ENCODE assay signal across 17 cellular contexts in the genomic region with DNA sequence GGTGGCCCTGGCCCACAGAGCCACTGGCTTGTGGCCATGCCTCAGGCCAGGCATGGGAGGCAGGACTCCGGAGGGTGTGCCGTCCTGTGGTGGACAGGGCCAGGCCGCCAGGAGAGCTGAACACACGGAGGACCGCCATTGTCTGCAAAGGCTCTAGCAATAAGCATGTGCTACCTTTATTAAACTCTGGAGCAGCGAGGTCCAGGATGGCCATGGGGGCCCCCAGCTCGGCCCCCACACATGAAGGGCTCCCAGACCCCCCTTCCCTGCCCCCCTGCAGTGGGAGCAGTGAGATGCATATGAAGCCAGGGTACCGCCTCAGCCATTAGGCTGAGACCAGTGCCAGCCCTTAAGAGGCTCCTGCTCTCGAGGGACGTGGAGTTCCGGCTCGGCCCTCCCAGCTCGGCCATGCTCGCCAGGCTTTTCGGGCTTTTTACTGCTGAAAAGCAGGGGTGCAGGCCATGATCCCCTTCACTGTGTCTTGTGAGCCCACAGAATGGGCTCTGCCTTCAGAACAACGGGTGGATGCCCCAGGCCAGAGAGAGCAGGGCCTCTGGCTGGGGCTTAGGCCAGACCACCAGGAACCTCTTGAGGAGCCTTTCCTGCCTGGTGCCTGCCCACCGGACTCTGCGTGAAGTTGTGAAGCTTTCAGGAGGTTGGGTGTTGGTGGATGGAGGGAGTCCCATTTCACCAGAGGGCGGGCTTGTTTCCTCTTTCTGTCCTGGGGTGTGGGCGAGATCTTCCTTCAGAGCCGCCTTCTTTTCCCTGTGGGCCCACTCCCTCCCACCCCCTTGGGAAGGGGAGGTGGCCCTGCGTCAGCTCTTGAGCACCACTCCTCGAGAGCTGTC. TPM values are rescaled to one million over a fixed set of nuclear protein-coding genes. Genes with fewer than 3 reads are reported as not detected.
DNase-seq lines count a peak whose midpoint lies in the region; ATAC-seq and TF ChIP-seq lines count a peak whose summit lies in the region.
"Had no signal": no experiment of that assay in that cellular context is flagged by ENCODE, and none has a peak within 500 bp of the region (broad histone marks: within the 10 kb centered on the region; RNA-seq: fewer than 3 reads in every experiment).

No MANE protein-coding gene starts in this region.

- peaks cover 14% of the 10 kb centered on the region for H4K20me1 ChIP-seq in BLaER1
- peaks cover 3% of the 10 kb centered on the region; the same call in 1 of the 2 replicates for H4K20me1 ChIP-seq in GM23338 (replicated peaks; ENCODE audit: insufficient read depth)

- peaks cover 15% of the 10 kb centered on the region for H3K4me1 Mint-ChIP-seq in GM23338

- peaks cover 18% of the 10 kb centered on the region for H3K36me3 Mint-ChIP-seq in GM23338 (ENCODE audit: low read depth)

- H3K27me3 ChIP-seq in BLaER1 (no peaks in the 10 kb centered on the region), GM23338 (ENCODE audit: insufficient read depth) (no peaks in the 10 kb centered on the region), iPS-15b (ENCODE audit: control insufficient read depth, insufficient read depth, low read length) (no peaks in the 10 kb centered on the region)
- H3K27me3 ChIP-seq: gastroesophageal sphincter had no signal

- H3K9me3 ChIP-seq in BLaER1 (no peaks in the 10 kb centered on the region), iPS-15b (ENCODE audit: control insufficient read depth, insufficient read depth, low read length) (no peaks in the 10 kb centered on the region)
- H3K9me3 ChIP-seq: gastroesophageal sphincter had no signal

- DNase-seq in GM23338 (ENCODE audit: low spot score): no peak
- no peak for DNase-seq in cerebellum (ENCODE audit: low spot score)
- DNase-seq: activated naive CD4-positive, alpha-beta T cell; GDM1; NCI-H1092; nephron progenitor cell; stimulated activated CD4-positive, alpha-beta T cell treated with anti-CD3 and anti-CD28 coated beads, Interleukin-1b, Interleukin-23, amount 100 ng/mL, for 48 hours; substantia nigra; T-cell had no signal

- H3K4me2 ChIP-seq in BLaER1 (peak overlapping the region; percentile 100), GM23338 (0 out of 2 replicates have a peak overlapping the region, but pooled peaks have one; percentile 95)

- ATAC-seq in GM23338: no peak
- no peak for ATAC-seq in GM21367 (IDR thresholded peaks at IDR 0.05; ENCODE audit: unreplicated experiment)
- no peak for ATAC-seq in HG02610 (IDR thresholded peaks at IDR 0.05; ENCODE audit: unreplicated experiment)
- ATAC-seq: gastroesophageal sphincter, T-cell had no signal

- H3K27ac ChIP-seq in BLaER1 (peak overlapping the region; percentile 43; the same call in 1 of the 2 replicates), GM23338 (ENCODE audit: low read depth) (no peak overlapping the region)
- H3K27ac ChIP-seq: epithelial cell of prostate, gastroesophageal sphincter had no signal

- H3F3A ChIP-seq in GM23338 (replicated peaks; ENCODE audit: low read depth): peaks cover 4% of the 10 kb centered on the region; the same call in 1 of the 2 replicates

- H3K79me2 ChIP-seq in GM23338 (replicated peaks; ENCODE audit: insufficient read depth): no peaks in the 10 kb centered on the region

- H3K27ac Mint-ChIP-seq in GM23338: no peak overlapping the region
- H3K27ac Mint-ChIP-seq: nephron progenitor cell, T-cell had no signal

- H3K27me3 Mint-ChIP-seq in GM23338 (ENCODE audit: insufficient read depth, low read depth, poor library complexity): peaks cover 38% of the 10 kb centered on the region
- H3K27me3 Mint-ChIP-seq: T-cell had no signal

- H3K9me2 ChIP-seq in GM23338 (ENCODE audit: insufficient read depth): no peaks in the 10 kb centered on the region

- peaks cover 6% of the 10 kb centered on the region; the same call in 1 of the 3 replicates for H3K9me3 Mint-ChIP-seq in GM23338
- H3K9me3 Mint-ChIP-seq: nephron progenitor cell, T-cell had no signal

- H3K4me1 ChIP-seq in BLaER1: peaks cover 59% of the 10 kb centered on the region
- H3K4me1 ChIP-seq in GM23338 (ENCODE audit: insufficient read depth): no peaks in the 10 kb centered on the region; the same call in 1 of the 2 replicates
- H3K4me1 ChIP-seq in iPS-15b (ENCODE audit: control insufficient read depth, insufficient read depth, low read length): peaks cover 2% of the 10 kb centered on the region

- TF ChIP-seq CTCF in GM23338 (conservative IDR thresholded peaks at IDR 0.05; ENCODE audit: low read depth in 2 of 2): no peak

- no peak overlapping the region for H3K4me3 ChIP-seq in BLaER1
- no peak overlapping the region for H3K4me3 ChIP-seq in GM23338
- H3K4me3 ChIP-seq in iPS-15b (ENCODE audit: low read depth, low read length): no peak overlapping the region
- H3K4me3 ChIP-seq: gastroesophageal sphincter had no signal

- no peak overlapping the region for H3K4me3 Mint-ChIP-seq in GM23338

- H3K9ac ChIP-seq in BLaER1 (no peak overlapping the region; the same call in 1 of the 2 replicates), iPS-15b (ENCODE audit: low read depth, low read length) (peak overlapping the region; percentile 54)

- H2AFZ ChIP-seq in GM23338: no peak overlapping the region

- H3K36me3 ChIP-seq in BLaER1 (peaks cover 52% of the 10 kb centered on the region), GM23338 (ENCODE audit: insufficient read depth) (peaks cover 5% of the 10 kb centered on the region; the same call in 1 of the 2 replicates), iPS-15b (ENCODE audit: control insufficient read depth, insufficient read depth, low read length) (peaks cover 27% of the 10 kb centered on the region)

TF ChIP-seq in GM23338, 12 proteins besides CTCF, POLR2A, EP300 and RAD21 (continues in another document):
- TF ChIP-seq EZH2 (IDR thresholded peaks at IDR 0.05; ENCODE audit: low read depth, unreplicated experiment) (no peak), POLR2AphosphoS5 (IDR thresholded peaks at IDR 0.05; ENCODE audit: low read depth) (no peak), CREB1 (CRISPR knock-in tag; IDR thresholded peaks at IDR 0.05; ENCODE audit: low read depth) (no peak), EZH2phosphoT487 (IDR thresholded peaks at IDR 0.05; ENCODE audit: unreplicated experiment) (no peak), NANOG (IDR thresholded peaks at IDR 0.05; ENCODE audit: borderline replicate concordance) (no peak)

RNA-seq across cellular contexts. Expression of a gene that starts 2.6 kb away (rescaled TPM):
- 8.2 and 10.4 TPM in 2 replicates for total RNA-seq in GM23338 (2014; rRNA removed; shearing (Covaris generic))
- 2.9 and 3.5 TPM in 2 replicates for polyA plus RNA-seq in GM23338 (2016; fragmentation: Nextera tagmentation; extraction: Ambion mirVana)
- 0.91 TPM for total RNA-seq in cerebellum
- total RNA-seq: aorta, renal cortical epithelial cell had no signal

RNA-seq across cellular contexts. Expression of a gene that starts 6.8 kb away (rescaled TPM):
- total RNA-seq in GM23338 (2014; rRNA removed; shearing (Covaris generic)): 29.4 and 36.1 TPM in 2 replicates
- 7.8 and 10.2 TPM in 2 replicates for polyA plus RNA-seq in GM23338 (2016; fragmentation: Nextera tagmentation; extraction: Ambion mirVana)
- total RNA-seq in cerebellum: 9.4 TPM

RNA-seq across cellular contexts. Expression of a gene that starts 27.6 kb away (rescaled TPM):
- total RNA-seq in GM23338 (2014; rRNA removed; shearing (Covaris generic)): 24.4 and 32.5 TPM in 2 replicates
- polyA plus RNA-seq in GM23338 (2016; fragmentation: Nextera tagmentation; extraction: Ambion mirVana): 13.2 and 14.6 TPM in 2 replicates
- 23.5 TPM for total RNA-seq in cerebellum

RNA-seq across cellular contexts. Expression of a gene that starts 27.6 kb away (rescaled TPM):
- 8.7 and 11.1 TPM in 2 replicates for total RNA-seq in GM23338 (2014; rRNA removed; shearing (Covaris generic))
- 5.0 and 5.9 TPM in 2 replicates for polyA plus RNA-seq in GM23338 (2016; fragmentation: Nextera tagmentation; extraction: Ambion mirVana)
- 12.2 TPM for total RNA-seq in cerebellum

RNA-seq across cellular contexts. Expression of a gene that starts 42.8 kb away (rescaled TPM):
- total RNA-seq in GM23338 (2014; rRNA removed; shearing (Covaris generic)): 202 and 264 TPM in 2 replicates
- 170 and 178 TPM in 2 replicates for polyA plus RNA-seq in GM23338 (2016; fragmentation: Nextera tagmentation; extraction: Ambion mirVana)
- total RNA-seq in cerebellum: 58.3 TPM
